Comparison of ENCODE assay signal across 8 cellular contexts in the genomic region with DNA sequence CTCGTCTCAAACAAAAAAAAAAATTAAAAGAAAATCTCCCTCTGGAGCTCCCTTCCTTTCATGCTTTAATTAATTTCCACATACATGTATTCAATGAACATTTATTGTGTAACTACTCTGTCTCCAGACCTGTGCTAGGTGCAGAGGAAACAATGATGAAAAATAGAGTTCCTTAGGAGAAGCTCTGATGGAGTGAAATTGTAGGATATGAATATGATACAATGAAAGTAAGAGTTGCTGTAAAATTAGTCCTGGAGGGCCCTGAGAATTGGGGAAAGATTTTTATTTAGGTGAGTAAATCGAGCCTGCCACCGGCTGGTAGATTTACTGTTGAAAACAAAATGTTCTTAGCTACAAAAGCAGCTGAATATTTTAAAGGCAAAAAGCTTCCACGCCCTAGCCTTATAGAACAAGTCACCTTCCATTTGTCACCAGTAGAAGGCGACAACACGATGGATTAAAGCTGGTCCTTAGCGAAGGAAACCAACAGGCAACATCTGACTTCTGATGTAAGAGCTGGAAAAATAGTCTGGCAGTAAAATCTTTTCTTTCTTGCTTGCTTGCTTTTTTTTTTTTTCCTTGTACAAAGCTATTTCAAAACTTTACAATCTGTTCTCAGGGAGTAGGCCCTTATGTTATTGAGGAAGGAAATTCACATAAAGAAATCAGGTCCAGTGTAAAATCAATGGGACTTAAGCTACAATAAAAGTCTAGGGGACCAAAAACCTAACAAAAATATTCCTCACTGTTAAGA.
DNase-seq lines count a peak whose midpoint lies in the region; ATAC-seq, FAIRE-seq and TF ChIP-seq lines count a peak whose summit lies in the region.

No MANE protein-coding gene starts in this region.

- H4K20me1 ChIP-seq in HCT116 (ENCODE audit: insufficient read depth) (no peaks in the 10 kb centered on the region), endothelial cell of umbilical vein (replicated peaks; ENCODE audit: control insufficient read depth, extremely low read depth, insufficient read depth, low read length) (no peaks in the 10 kb centered on the region)

- H3K9me2 ChIP-seq in HCT116 (ENCODE audit: insufficient read depth): no peaks in the 10 kb centered on the region

- H2AFZ ChIP-seq in HCT116 (ENCODE audit: low read depth, low read length, poor library complexity, severe bottlenecking) (peak overlapping the region; percentile 75), endothelial cell of umbilical vein (ENCODE audit: low read depth, low read length) (no peak overlapping the region)

- H3K4ac ChIP-seq in mesendoderm (ENCODE audit: low read depth, low read length): no peak overlapping the region

- no peak overlapping the region for H3K4me3 ChIP-seq in HCT116 (replicated peaks in 1 of 2; ENCODE audit: low read depth in 1 of 2, low read length in 2 of 2)
- H3K4me3 ChIP-seq in endothelial cell of umbilical vein (replicated peaks in 1 of 3; ENCODE audit: insufficient read depth in 1 of 3, low read depth in 1 of 3, low read length in 3 of 3): no peak overlapping the region
- H3K4me3 ChIP-seq in mesendoderm (ENCODE audit: low read length): no peak overlapping the region
- H3K4me3 ChIP-seq in upper lobe of left lung: no peak overlapping the region

- no peak overlapping the region for H2BK5ac ChIP-seq in mesendoderm (ENCODE audit: low read length)

- no CpG with 5 or more reads among the region's 7 CpGs for WGBS in mesendoderm (ENCODE audit: extremely low coverage, insufficient coverage, low lambda C conversion rate)
- WGBS in upper lobe of left lung, 2 donors: 12 to 16% methylated on average over 7 of the region's 7 CpGs

- POLR2A ChIA-PET in HCT116 (lab: Charles Lee) (interaction anchor here (0.7 to 2.2 kb wide), 5 partner anchors 8 to 445 kb away, joined by 3 to 12 read pairs (median 3); no protein-coding TSS in a partner anchor), endothelial cell of umbilical vein (lab: Charles Lee) (interaction anchor here (0.6 to 1.1 kb wide), 2 partner anchors 148 to 445 kb away, joined by 3 read pairs; no protein-coding TSS in a partner anchor)

- H3K27me3 ChIP-seq in HCT116 (ENCODE audit: insufficient read depth, low read length): no peaks in the 10 kb centered on the region
- no peaks in the 10 kb centered on the region for H3K27me3 ChIP-seq in endothelial cell of umbilical vein (ENCODE audit: control insufficient read depth in 2 of 2, insufficient read depth in 2 of 2, low read length in 2 of 2)
- H3K27me3 ChIP-seq in mesendoderm (ENCODE audit: insufficient read depth, low read length, poor library complexity): no peaks in the 10 kb centered on the region
- H3K27me3 ChIP-seq in upper lobe of left lung: no peaks in the 10 kb centered on the region

- no peak for TF ChIP-seq EP300 in upper lobe of left lung (IDR thresholded peaks at IDR 0.05)

- no TSS peak for BruUV-seq in HCT116 (replicated peaks; lab: Mats Ljungman, UMichigan)
- no TSS peak for BruUV-seq in endothelial cell of umbilical vein (replicated peaks; lab: Mats Ljungman, UMichigan)

- H3K79me2 ChIP-seq in HCT116 (ENCODE audit: insufficient read depth, low read length): no peaks in the 10 kb centered on the region
- H3K79me2 ChIP-seq in endothelial cell of umbilical vein (ENCODE audit: control insufficient read depth, insufficient read depth, low read length): no peaks in the 10 kb centered on the region
- no peaks in the 10 kb centered on the region for H3K79me2 ChIP-seq in mesendoderm (ENCODE audit: control insufficient read depth, insufficient read depth, low read length)

- RAD21 ChIA-PET in HCT116 (lab: Charles Lee; ENCODE audit: low non-redundant PET in 1 of 2, low total read pairs in 2 of 2, uncharacterized antibody in 2 of 2, unreplicated experiment in 2 of 2): interaction anchor here (0.7 to 2.0 kb wide), 22 partner anchors 12 to 555 kb away, joined by 3 to 14 read pairs (median 4); no protein-coding TSS in a partner anchor

- no peak for TF ChIP-seq POLR2A in HCT116 (IDR thresholded peaks at IDR 0.05; ENCODE audit: borderline replicate concordance, extremely low read depth, insufficient read depth, insufficient read length)
- TF ChIP-seq POLR2A in endothelial cell of umbilical vein (IDR thresholded peaks at IDR 0.05; ENCODE audit: low read depth, low read length): no peak
- TF ChIP-seq POLR2A in upper lobe of left lung (IDR thresholded peaks at IDR 0.05): no peak

- peak; percentile 94 for FAIRE-seq in endothelial cell of umbilical vein (lab: Jason Lieb, UNC)

- no peak overlapping the region for H3K56ac ChIP-seq in mesendoderm (ENCODE audit: low read length)

- TF ChIP-seq RAD21 in HCT116 (IDR thresholded peaks at IDR 0.05; ENCODE audit: low read depth): peak; percentile 92

- H3K9me3 ChIP-seq in HCT116 (ENCODE audit: control insufficient read depth in 1 of 2, insufficient read depth in 1 of 2, low read depth in 1 of 2, low read length in 2 of 2) (no peaks in the 10 kb centered on the region), endothelial cell of umbilical vein (replicated peaks; ENCODE audit: control insufficient read depth, insufficient read depth, low read length) (no peaks in the 10 kb centered on the region), upper lobe of left lung (no peaks in the 10 kb centered on the region)

- peaks cover 0 to 6% of the 10 kb centered on the region in 2 experiments; a peak in 1 of 4 replicates for H3K4me1 ChIP-seq in HCT116 (ENCODE audit: control insufficient read depth in 1 of 2, insufficient read depth in 2 of 2, low read length in 2 of 2)
- no peaks in the 10 kb centered on the region for H3K4me1 ChIP-seq in endothelial cell of umbilical vein (ENCODE audit: control insufficient read depth, extremely low read depth, insufficient read depth, low read length)
- H3K4me1 ChIP-seq in mesendoderm (ENCODE audit: control insufficient read depth, low read depth, low read length): no peaks in the 10 kb centered on the region
- peaks cover 0 to 6% (median 0%) of the 10 kb centered on the region in 4 donors for H3K4me1 ChIP-seq in upper lobe of left lung

- H3K36me3 ChIP-seq in HCT116 (ENCODE audit: control insufficient read depth in 1 of 2, insufficient read depth in 2 of 2, low read length in 2 of 2) (no peaks in the 10 kb centered on the region), endothelial cell of umbilical vein (ENCODE audit: control insufficient read depth in 2 of 2, extremely low read depth in 1 of 2, insufficient read depth in 2 of 2, low read length in 2 of 2) (no peaks in the 10 kb centered on the region), mesendoderm (ENCODE audit: control insufficient read depth, insufficient read depth, low read length) (no peaks in the 10 kb centered on the region), upper lobe of left lung (no peaks in the 10 kb centered on the region)

- dilution Hi-C loops in endothelial cell of umbilical vein (cut with MboI; ENCODE audit: extremely low pct_ligation_motif_present, low sequenced_read_pairs): loop anchor here (25.0 kb wide), 1 partner anchor 445 kb away; no protein-coding TSS in a partner anchor

- ATAC-seq in HCT116 (peak; percentile 95), upper lobe of left lung (ENCODE audit: low FRiP score in 2 of 2) (peak; percentile 83 to 93)

- H3K9me1 ChIP-seq in endothelial cell of umbilical vein (replicated peaks; ENCODE audit: control insufficient read depth, extremely low read depth, insufficient read depth, low read length): no peaks in the 10 kb centered on the region

- H3K18ac ChIP-seq in mesendoderm (ENCODE audit: low read length): no peak overlapping the region

- no peak overlapping the region for H2BK15ac ChIP-seq in mesendoderm (replicated peaks; ENCODE audit: low read depth)

- no peak overlapping the region for H4K8ac ChIP-seq in mesendoderm (ENCODE audit: low read depth, low read length)

- H2BK120ac ChIP-seq in mesendoderm (ENCODE audit: low read depth, low read length): no peak overlapping the region

- DNase-seq in activated T-cell treated with anti-CD3 and anti-CD28 coated beads for 4 hours: peak; percentile 3
- no peak for DNase-seq in activated T-cell treated with anti-CD3 and anti-CD28 coated beads, Interleukin-2, amount 50 U/mL, for 1 hour
- DNase-seq in HCT116 (ENCODE audit: low read depth, low spot score): peak; percentile 78
- peak; percentile 62 for DNase-seq in NCI-H1436 (lab: John Stamatoyannopoulos, UW)
- peak; percentile 83 for DNase-seq in SKM-1 treated with dmso at 0.1 percent for 144 hours (lab: John Stamatoyannopoulos, UW; ENCODE audit: unreplicated experiment)
- peak; percentile 90 for DNase-seq in endothelial cell of umbilical vein (ENCODE audit: low read depth, low spot score)
- peak; percentile 88 for DNase-seq in mesendoderm
- DNase-seq in upper lobe of left lung: peak in 1 of 2 donors; percentile 67

- H3K9ac ChIP-seq in HCT116 (ENCODE audit: low read length): no peak overlapping the region
- H3K9ac ChIP-seq in endothelial cell of umbilical vein (replicated peaks; ENCODE audit: extremely low read depth, insufficient read depth, low read length): no peak overlapping the region
- H3K9ac ChIP-seq in mesendoderm (ENCODE audit: low read length): no peak overlapping the region

- no peak overlapping the region for H2AK5ac ChIP-seq in mesendoderm (ENCODE audit: low read length)

- intact Hi-C loops in HCT116 (cut with micrococcal nuclease): loop anchor here (1.0 to 5.0 kb wide), 3 partner anchors 225 to 551 kb away; no protein-coding TSS in a partner anchor
- intact Hi-C loops in endothelial cell of umbilical vein (cut with micrococcal nuclease): loop anchor here (1.0 to 5.0 kb wide), 8 partner anchors 39 to 551 kb away; partner anchors contain the start of gene ROR1

- no peak overlapping the region for H3K23ac ChIP-seq in mesendoderm (ENCODE audit: low read length)

- TF ChIP-seq CTCF in HCT116 (IDR thresholded peaks at IDR 0.05 in 2 of 3, conservative IDR thresholded peaks at IDR 0.05 in 1 of 3; ENCODE audit: borderline replicate concordance in 1 of 3, insufficient read depth in 1 of 3, low read depth in 2 of 3, low read length in 2 of 3) (peak; percentile 80 to 84 (median 82)), endothelial cell of umbilical vein (IDR thresholded peaks at IDR 0.05; ENCODE audit: extremely low read depth in 1 of 2, insufficient read depth in 1 of 2, low read depth in 1 of 2, low read length in 2 of 2) (peak; percentile 71 to 73), upper lobe of left lung (IDR thresholded peaks at IDR 0.05) (peak in 5 of 6 experiments; percentile 34 to 76 (median 72))

- H4K5ac ChIP-seq in mesendoderm (ENCODE audit: low read length): no peak overlapping the region

- H3K27ac ChIP-seq in HCT116 (ENCODE audit: low read depth, low read length) (no peak overlapping the region), endothelial cell of umbilical vein (ENCODE audit: insufficient read depth, low read depth, low read length) (no peak overlapping the region), mesendoderm (ENCODE audit: low read depth, low read length) (no peak overlapping the region), upper lobe of left lung (peak overlapping the region in 1 of 4 donors; percentile 40)

- CTCF ChIA-PET in HCT116 (lab: Charles Lee) (interaction anchor here (0.6 to 2.9 kb wide), 44 partner anchors 8 to 850 kb away, joined by 3 to 104 read pairs (median 5); partner anchors contain the start of gene ROR1), endothelial cell of umbilical vein (lab: Charles Lee) (interaction anchor here (0.6 to 4.0 kb wide), 119 partner anchors 9 to 562 kb away, joined by 3 to 231 read pairs (median 5); partner anchors contain the start of gene ROR1)

- H3K79me1 ChIP-seq in mesendoderm (ENCODE audit: low read length): no peaks in the 10 kb centered on the region

- H3K4me2 ChIP-seq in HCT116 (ENCODE audit: low read length) (no peak overlapping the region), endothelial cell of umbilical vein (ENCODE audit: insufficient read depth, low read length) (no peak overlapping the region), mesendoderm (ENCODE audit: low read length) (no peak overlapping the region)
